Comparison of ENCODE assay signal across 23 cellular contexts in the genomic region with DNA sequence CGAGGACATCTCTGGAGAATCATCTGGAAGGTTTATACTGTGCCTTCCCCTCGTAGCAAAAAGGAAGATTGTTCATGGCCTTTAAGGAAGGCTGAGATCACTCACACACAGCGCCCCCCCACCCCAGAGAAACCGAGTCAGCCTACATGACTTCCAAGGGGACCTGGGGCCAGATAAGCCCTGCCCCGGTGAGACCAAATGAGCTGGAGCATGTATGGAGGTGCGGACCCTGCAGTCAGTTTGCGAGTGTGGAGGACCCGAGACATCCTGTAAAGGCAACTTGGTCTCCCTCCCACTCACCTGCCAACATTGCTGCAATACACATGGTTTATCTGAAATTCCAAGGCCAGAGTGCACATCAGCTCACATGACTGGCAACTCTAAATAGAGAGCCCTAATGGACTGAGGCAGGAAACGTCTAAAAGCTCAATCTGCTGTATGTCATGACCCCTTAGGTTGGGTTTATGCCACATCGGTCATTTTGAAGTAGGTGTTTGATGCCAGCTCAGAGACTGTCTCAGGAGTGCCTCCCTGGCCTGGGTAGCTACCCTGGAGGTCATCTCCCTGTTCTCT.
"Had no signal": no experiment of that assay in that cellular context is flagged by ENCODE, and none has a peak within 500 bp of the region (broad histone marks: within the 10 kb centered on the region; RNA-seq: fewer than 3 reads in every experiment).

No MANE protein-coding gene starts in this region.

- H3K36me3 ChIP-seq: neutrophil, sigmoid colon, thyroid gland had no signal

- H3K27ac ChIP-seq: dorsolateral prefrontal cortex, heart left ventricle, left lung, sigmoid colon, skin epidermis, suprapubic skin, thyroid gland had no signal

- H3K9me3 ChIP-seq: neutrophil, sigmoid colon, suprapubic skin, thyroid gland had no signal

- H3K27me3 Mint-ChIP-seq: naive thymus-derived CD8-positive, alpha-beta T cell; type B pancreatic cell had no signal

- DNase-seq: cortex of kidney; effector memory CD4-positive, alpha-beta T cell; heart left ventricle; hypothalamus; islet precursor cell; left lung; mesendoderm; naive thymus-derived CD8-positive, alpha-beta T cell; sigmoid colon; stimulated activated CD4-positive, alpha-beta T cell treated with anti-CD3 and anti-CD28 coated beads, Interleukin-12 subunit alpha, Interleukin-12 subunit beta, amount 100 ng/mL, for 4 hours; stimulated activated CD4-positive, alpha-beta T cell treated with anti-CD3 and anti-CD28 coated beads, Interleukin-2, amount 100 ng/mL, for 48 hours; stimulated activated naive CD8-positive, alpha-beta T cell treated with anti-CD3 and anti-CD28 coated beads, Interleukin-15, Interleukin-2, amounts not matched to agents 100 U/mL and 50 U/mL, for 24 hours; thyroid gland had no signal

- ATAC-seq: esophagus mucosa; heart left ventricle; left lung; naive thymus-derived CD8-positive, alpha-beta T cell; stimulated activated naive CD8-positive, alpha-beta T cell treated with anti-CD3 and anti-CD28 coated beads, Interleukin-15, Interleukin-2, amounts not matched to agents 100 U/mL and 50 U/mL, for 24 hours had no signal

- H3K27me3 ChIP-seq: dorsolateral prefrontal cortex, heart left ventricle, left lung, neutrophil, sigmoid colon, suprapubic skin, thyroid gland had no signal

- H3K4me3 Mint-ChIP-seq: naive thymus-derived CD8-positive, alpha-beta T cell; type B pancreatic cell had no signal

- H3K4me1 ChIP-seq: left lung, sigmoid colon, suprapubic skin had no signal

- H3K9me3 Mint-ChIP-seq: type B pancreatic cell had no signal

- H3K27ac Mint-ChIP-seq: type B pancreatic cell had no signal

- H3K36me3 Mint-ChIP-seq: type B pancreatic cell had no signal

- FAIRE-seq: endometrium, frontal cortex, urothelium cell line had no signal

- H3K4me3 ChIP-seq: dorsolateral prefrontal cortex, heart left ventricle, left lung, lung, sigmoid colon, skin epidermis, suprapubic skin, thyroid gland had no signal
